Comparison of ENCODE assay signal across 30 cellular contexts in the genomic region with DNA sequence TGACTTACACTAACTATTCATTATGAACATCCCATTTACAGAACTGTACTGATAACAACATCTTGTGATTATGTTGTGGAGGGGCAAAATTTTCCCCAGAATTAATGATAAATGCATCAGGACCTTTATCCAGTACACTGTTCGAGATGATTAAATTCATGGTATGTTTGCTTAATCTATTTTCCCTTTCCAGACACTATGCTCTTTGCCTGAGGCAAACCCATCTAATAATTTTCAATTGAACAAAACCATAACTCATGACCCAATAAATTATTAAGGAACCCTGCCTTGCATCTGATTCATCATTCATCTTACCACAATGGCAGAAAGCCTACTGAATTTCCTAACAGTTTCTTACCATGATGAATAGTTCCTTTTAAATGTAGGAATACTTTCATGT.
"Had no signal": no experiment of that assay in that cellular context is flagged by ENCODE, and none has a peak within 500 bp of the region (broad histone marks: within the 10 kb centered on the region; RNA-seq: fewer than 3 reads in every experiment).

No MANE protein-coding gene starts in this region.

- H3K9me3 Mint-ChIP-seq: activated CD4-positive, alpha-beta memory T cell treated with anti-CD3 and anti-CD28 coated beads, Interleukin-2, amount 10 ng/mL, durations not matched to agents 7 days and 5 days; activated CD4-positive, alpha-beta T cell treated with anti-CD3 and anti-CD28 coated beads, Interleukin-2, amount 10 ng/mL, durations not matched to agents 24 days and 14 days; activated T-helper 17 cell treated with anti-CD3 and anti-CD28 coated beads, Interleukin-2, amount 50 U/mL, for 72 hours; central memory CD8-positive, alpha-beta T cell; dendritic cell treated with granulocyte-macrophage colony-stimulating factor and Interleukin-4, amounts not matched to agents 40 ng/mL and 50 ng/mL, for 4 days; stimulated activated memory B cell treated with anti-CD40 and anti-IgM and Interleukin-4, amounts not matched to agents 10 μg/mL and 1 μg/mL and 100 μg/mL, for 72 hours; stimulated activated naive CD8-positive, alpha-beta T cell treated with anti-CD3 and anti-CD28 coated beads, Interleukin-15, amount 100 ng/mL, for 72 hours; type B pancreatic cell had no signal

- H3K27me3 ChIP-seq: brain microvascular endothelial cell, gastroesophageal sphincter, pancreas had no signal

- H3K4me3 ChIP-seq: gastroesophageal sphincter, pancreas, prostate gland, skin epidermis had no signal

- H3K27me3 Mint-ChIP-seq: activated CD4-positive, alpha-beta memory T cell treated with anti-CD3 and anti-CD28 coated beads, Interleukin-2, amount 10 ng/mL, durations not matched to agents 7 days and 5 days; activated CD4-positive, alpha-beta T cell treated with anti-CD3 and anti-CD28 coated beads, Interleukin-2, amount 10 ng/mL, durations not matched to agents 24 days and 14 days; activated T-cell treated with anti-CD3 and anti-CD28 coated beads, Interleukin-2, amount 50 U/mL, for 24 hours; activated T-helper 17 cell treated with anti-CD3 and anti-CD28 coated beads, Interleukin-2, amount 50 U/mL, for 72 hours; central memory CD8-positive, alpha-beta T cell; dendritic cell treated with granulocyte-macrophage colony-stimulating factor and Interleukin-4, amounts not matched to agents 40 ng/mL and 50 ng/mL, for 4 days; naive B cell; stimulated activated memory B cell treated with anti-CD40 and anti-IgM and Interleukin-4, amounts not matched to agents 10 μg/mL and 1 μg/mL and 100 μg/mL, for 72 hours; stimulated activated naive CD8-positive, alpha-beta T cell treated with anti-CD3 and anti-CD28 coated beads, Interleukin-15, amount 100 ng/mL, for 72 hours had no signal

- DNase-seq: activated CD4-positive, alpha-beta memory T cell treated with anti-CD3 and anti-CD28 coated beads, Interleukin-2, amount 10 ng/mL, durations not matched to agents 7 days and 5 days; activated CD4-positive, alpha-beta T cell treated with anti-CD3 and anti-CD28 coated beads, Interleukin-2, amount 10 ng/mL, durations not matched to agents 24 days and 14 days; activated CD4-positive, CD25-positive, alpha-beta regulatory T cell treated with anti-CD3 and anti-CD28 coated beads, Interleukin-2, amount 50 U/mL, for 72 hours; activated CD8-positive, alpha-beta memory T cell treated with anti-CD3 and anti-CD28 coated beads, Interleukin-2, amount 50 U/mL, for 48 hours; activated gamma-delta T cell treated with Interleukin-2 at 50 U/mL for 16 hours; activated naive CD4-positive, alpha-beta T cell treated with anti-CD3 and anti-CD28 coated beads, Interleukin-2, amount 50 U/mL, for 16 hours; activated T-cell treated with anti-CD3 and anti-CD28 coated beads, Interleukin-2, amount 50 U/mL, for 24 hours; amniotic stem cell; brain microvascular endothelial cell; hippocampal formation; kidney; left colon; naive B cell; pancreas; retina; stimulated activated CD4-positive, alpha-beta T cell treated with anti-CD3 and anti-CD28 coated beads, Interleukin-4, amount 100 ng/mL, for 4 hours; stimulated activated CD8-positive, alpha-beta memory T cell treated with anti-CD3 and anti-CD28 coated beads, Interleukin-4, amount 100 ng/mL, for 48 hours; stimulated activated naive CD8-positive, alpha-beta T cell treated with anti-CD3 and anti-CD28 coated beads, Interleukin-15, amount 100 ng/mL, for 72 hours; substantia nigra; T-helper 2 cell had no signal

- ATAC-seq: activated T-helper 17 cell treated with anti-CD3 and anti-CD28 coated beads, Interleukin-2, amount 50 U/mL, for 72 hours; gastroesophageal sphincter; left colon; pancreas; sciatic nerve; stimulated activated memory B cell treated with anti-CD40 and anti-IgM and Interleukin-4, amounts not matched to agents 10 μg/mL and 1 μg/mL and 100 μg/mL, for 72 hours; stimulated activated naive CD8-positive, alpha-beta T cell treated with anti-CD3 and anti-CD28 coated beads, Interleukin-15, amount 100 ng/mL, for 72 hours had no signal

- H3K27ac ChIP-seq: brain microvascular endothelial cell, gastroesophageal sphincter, pancreas, prostate gland, skin epidermis had no signal

- H3K9me3 ChIP-seq: gastroesophageal sphincter, pancreas, prostate gland had no signal

- H3K36me3 ChIP-seq: brain microvascular endothelial cell, gastroesophageal sphincter, pancreas, prostate gland had no signal

- H3K4me3 Mint-ChIP-seq: activated CD4-positive, alpha-beta memory T cell treated with anti-CD3 and anti-CD28 coated beads, Interleukin-2, amount 10 ng/mL, durations not matched to agents 7 days and 5 days; activated CD4-positive, alpha-beta T cell treated with anti-CD3 and anti-CD28 coated beads, Interleukin-2, amount 10 ng/mL, durations not matched to agents 24 days and 14 days; activated T-cell treated with anti-CD3 and anti-CD28 coated beads, Interleukin-2, amount 50 U/mL, for 24 hours; activated T-helper 17 cell treated with anti-CD3 and anti-CD28 coated beads, Interleukin-2, amount 50 U/mL, for 72 hours; central memory CD8-positive, alpha-beta T cell; dendritic cell treated with granulocyte-macrophage colony-stimulating factor and Interleukin-4, amounts not matched to agents 40 ng/mL and 50 ng/mL, for 4 days; mesothelial cell of epicardium; naive B cell; stimulated activated memory B cell treated with anti-CD40 and anti-IgM and Interleukin-4, amounts not matched to agents 10 μg/mL and 1 μg/mL and 100 μg/mL, for 72 hours; stimulated activated naive CD8-positive, alpha-beta T cell treated with anti-CD3 and anti-CD28 coated beads, Interleukin-15, amount 100 ng/mL, for 72 hours; type B pancreatic cell had no signal

- H3K4me1 Mint-ChIP-seq: activated CD4-positive, alpha-beta memory T cell treated with anti-CD3 and anti-CD28 coated beads, Interleukin-2, amount 10 ng/mL, durations not matched to agents 7 days and 5 days; activated CD4-positive, alpha-beta T cell treated with anti-CD3 and anti-CD28 coated beads, Interleukin-2, amount 10 ng/mL, durations not matched to agents 24 days and 14 days; activated T-helper 17 cell treated with anti-CD3 and anti-CD28 coated beads, Interleukin-2, amount 50 U/mL, for 72 hours; central memory CD8-positive, alpha-beta T cell; naive B cell; stimulated activated memory B cell treated with anti-CD40 and anti-IgM and Interleukin-4, amounts not matched to agents 10 μg/mL and 1 μg/mL and 100 μg/mL, for 72 hours; stimulated activated naive CD8-positive, alpha-beta T cell treated with anti-CD3 and anti-CD28 coated beads, Interleukin-15, amount 100 ng/mL, for 72 hours had no signal

- H3K4me1 ChIP-seq: gastroesophageal sphincter, pancreas, prostate gland had no signal

- H3K36me3 Mint-ChIP-seq: mesothelial cell of epicardium; naive B cell; stimulated activated memory B cell treated with anti-CD40 and anti-IgM and Interleukin-4, amounts not matched to agents 10 μg/mL and 1 μg/mL and 100 μg/mL, for 72 hours; type B pancreatic cell had no signal

- H3K27ac Mint-ChIP-seq: activated CD4-positive, alpha-beta memory T cell treated with anti-CD3 and anti-CD28 coated beads, Interleukin-2, amount 10 ng/mL, durations not matched to agents 7 days and 5 days; activated CD4-positive, alpha-beta T cell treated with anti-CD3 and anti-CD28 coated beads, Interleukin-2, amount 10 ng/mL, durations not matched to agents 24 days and 14 days; activated T-cell treated with anti-CD3 and anti-CD28 coated beads, Interleukin-2, amount 50 U/mL, for 24 hours; activated T-helper 17 cell treated with anti-CD3 and anti-CD28 coated beads, Interleukin-2, amount 50 U/mL, for 72 hours; dendritic cell treated with granulocyte-macrophage colony-stimulating factor and Interleukin-4, amounts not matched to agents 40 ng/mL and 50 ng/mL, for 4 days; mesothelial cell of epicardium; naive B cell; stimulated activated memory B cell treated with anti-CD40 and anti-IgM and Interleukin-4, amounts not matched to agents 10 μg/mL and 1 μg/mL and 100 μg/mL, for 72 hours; stimulated activated naive CD8-positive, alpha-beta T cell treated with anti-CD3 and anti-CD28 coated beads, Interleukin-15, amount 100 ng/mL, for 72 hours; type B pancreatic cell had no signal
